8 cellular contexts compared by ENCODE assay signal in the genomic region with DNA sequence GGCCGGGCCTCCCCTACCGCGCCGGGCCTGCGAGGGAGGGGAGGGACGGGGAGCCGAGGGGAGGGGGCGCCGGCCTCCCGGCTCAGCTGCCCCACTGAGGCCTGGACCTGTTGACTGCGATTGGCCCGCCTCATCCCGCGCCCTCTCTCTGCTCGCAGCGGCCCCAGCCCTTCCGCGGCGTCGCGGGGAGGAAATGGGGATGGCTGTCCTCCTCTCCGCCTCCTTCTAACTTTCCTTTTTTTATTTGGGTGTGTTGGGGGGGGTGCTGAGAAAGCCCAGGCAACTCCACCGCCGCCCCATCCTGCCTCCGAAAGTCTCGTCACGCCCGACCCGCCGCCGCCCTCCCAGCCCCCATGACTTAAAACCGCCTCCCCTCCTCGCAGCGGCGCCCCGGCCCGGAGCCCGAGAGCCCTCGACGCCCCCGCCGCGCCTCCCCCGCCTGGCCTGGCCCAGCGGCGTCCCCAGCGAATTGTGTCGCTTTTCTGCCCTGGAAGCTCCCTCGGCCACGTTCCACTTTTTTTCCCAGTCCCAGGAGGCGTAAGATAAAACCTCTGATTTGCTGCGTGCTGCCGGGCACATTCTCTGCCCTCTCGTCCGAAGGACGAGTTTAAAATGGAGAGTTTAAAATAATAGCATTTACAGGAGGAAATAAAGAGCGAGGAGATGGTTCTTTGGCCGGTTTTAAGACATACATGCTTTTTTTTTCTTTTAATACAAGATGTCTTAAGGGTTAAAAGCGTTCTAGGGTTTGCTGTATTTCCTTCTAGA. TPM values are rescaled to one million over a fixed set of nuclear protein-coding genes. Genes with fewer than 3 reads are reported as not detected.
DNase-seq lines count a peak whose midpoint lies in the region; ATAC-seq and TF ChIP-seq lines count a peak whose summit lies in the region.

No MANE protein-coding gene starts in this region.

- peak overlapping the region; percentile 92 for H3K27ac Mint-ChIP-seq in activated naive CD8-positive, alpha-beta T cell treated with anti-CD3 and anti-CD28 coated beads, Interleukin-2, amount 10 ng/mL, durations not matched to agents 7 days and 5 days

- intact Hi-C loops in ovary (cut with DNase I): no loop called here

- H3K36me3 ChIP-seq in BE2C (no peaks in the 10 kb centered on the region), cardiac muscle cell (no peaks in the 10 kb centered on the region), ovary (no peaks in the 10 kb centered on the region)

- H3K4me1 ChIP-seq in BE2C (peaks cover 9% of the 10 kb centered on the region), cardiac muscle cell (ENCODE audit: low read depth) (peaks cover 51% of the 10 kb centered on the region), ovary (ENCODE audit: insufficient read depth) (peaks cover 2% of the 10 kb centered on the region)

- no peaks in the 10 kb centered on the region for H3K27me3 ChIP-seq in BE2C
- H3K27me3 ChIP-seq in cardiac muscle cell: no peaks in the 10 kb centered on the region
- no peaks in the 10 kb centered on the region for H3K27me3 ChIP-seq in ovary

- peaks cover 63% of the 10 kb centered on the region for H3K27me3 Mint-ChIP-seq in activated naive CD8-positive, alpha-beta T cell treated with anti-CD3 and anti-CD28 coated beads, Interleukin-2, amount 10 ng/mL, durations not matched to agents 7 days and 5 days

- H3K9me3 Mint-ChIP-seq in activated naive CD8-positive, alpha-beta T cell treated with anti-CD3 and anti-CD28 coated beads, Interleukin-2, amount 10 ng/mL, durations not matched to agents 7 days and 5 days: no peaks in the 10 kb centered on the region

- H3K27ac ChIP-seq in cardiac muscle cell (peak overlapping the region; percentile 99), ovary (peak overlapping the region; percentile 99 to 100)

- POLR2A ChIA-PET in activated naive CD8-positive, alpha-beta T cell treated with anti-CD3 and anti-CD28 coated beads, Interleukin-2, amount 10 ng/mL, durations not matched to agents 7 days and 5 days (lab: Charles Lee): interaction anchor here (1.1 to 1.2 kb wide), 3 partner anchors 12 to 31 kb away, joined by 3 to 4 read pairs (median 3); no protein-coding TSS in a partner anchor

- H3K9me3 ChIP-seq in BE2C (no peaks in the 10 kb centered on the region), cardiac muscle cell (ENCODE audit: low read depth) (no peaks in the 10 kb centered on the region), ovary (no peaks in the 10 kb centered on the region)

- no peak for TF ChIP-seq EP300 in ovary (IDR thresholded peaks at IDR 0.05)

- TF ChIP-seq POLR2A in GM19099 (IDR thresholded peaks at IDR 0.05; ENCODE audit: extremely low read depth, insufficient read length, low read depth) (peak; percentile 54), Raji (IDR thresholded peaks at IDR 0.05; ENCODE audit: insufficient read depth, low read depth, low read length) (peak; percentile 13; the same call in 1 of the 2 replicates), ovary (IDR thresholded peaks at IDR 0.05) (peak; percentile 37)

- ATAC-seq in HG03460 (IDR thresholded peaks at IDR 0.05; ENCODE audit: unreplicated experiment) (peak; percentile 37), HG03135 (IDR thresholded peaks at IDR 0.05; ENCODE audit: unreplicated experiment) (no peak)
- ATAC-seq in activated naive CD8-positive, alpha-beta T cell treated with anti-CD3 and anti-CD28 coated beads, Interleukin-2, amount 10 ng/mL, durations not matched to agents 7 days and 5 days (ENCODE audit: low read depth): peak; percentile 56

- WGBS in ovary, 3 donors: 0 to 1% (median 1%) methylated on average over 49 to 55 of the region's 59 CpGs

- peak overlapping the region; percentile 77 for H3K4me3 ChIP-seq in BE2C (ENCODE audit: low read depth, low read length)
- peak overlapping the region; percentile 53 for H3K4me3 ChIP-seq in cardiac muscle cell
- H3K4me3 ChIP-seq in ovary: peak overlapping the region; percentile 58

- peaks cover 22% of the 10 kb centered on the region for H3K4me1 Mint-ChIP-seq in activated naive CD8-positive, alpha-beta T cell treated with anti-CD3 and anti-CD28 coated beads, Interleukin-2, amount 10 ng/mL, durations not matched to agents 7 days and 5 days

- H3K36me3 Mint-ChIP-seq in activated naive CD8-positive, alpha-beta T cell treated with anti-CD3 and anti-CD28 coated beads, Interleukin-2, amount 10 ng/mL, durations not matched to agents 7 days and 5 days: no peaks in the 10 kb centered on the region

- peak; percentile 84 for DNase-seq in BE2C
- peak; percentile 69 for DNase-seq in activated naive CD8-positive, alpha-beta T cell treated with anti-CD3 and anti-CD28 coated beads, Interleukin-2, amount 10 ng/mL, durations not matched to agents 7 days and 5 days
- DNase-seq in cardiac muscle cell (ENCODE audit: low read depth in 1 of 2, low spot score in 1 of 2): peak; percentile 90 to 92
- peak; percentile 88 to 93 (median 90) for DNase-seq in ovary

- peak overlapping the region; percentile 84 for H3K4me3 Mint-ChIP-seq in activated naive CD8-positive, alpha-beta T cell treated with anti-CD3 and anti-CD28 coated beads, Interleukin-2, amount 10 ng/mL, durations not matched to agents 7 days and 5 days

- TF ChIP-seq CTCF in BE2C (IDR thresholded peaks at IDR 0.05; ENCODE audit: low read depth, low read length) (no peak), cardiac muscle cell (IDR thresholded peaks at IDR 0.05; ENCODE audit: low read depth, low read length) (no peak), ovary (IDR thresholded peaks at IDR 0.05) (no peak)

RNA-seq across cellular contexts. Expression of a gene that starts 0.9 kb away (rescaled TPM):
- polyA plus RNA-seq in BE2C (2012; ENCODE audit: insufficient read depth, insufficient read length, low read depth): 2.1 TPM
- total RNA-seq in activated naive CD8-positive, alpha-beta T cell treated with anti-CD3 and anti-CD28 coated beads, Interleukin-2, amount 10 ng/mL, durations not matched to agents 7 days and 5 days: under 1 TPM; 0.09 to 0.58 TPM
- 42.4 and 62.4 TPM in 2 replicates for total RNA-seq in cardiac muscle cell
- 4.3 and 7.9 TPM in 2 replicates for polyA plus RNA-seq in cardiac muscle cell
- total RNA-seq in ovary: 1 to 10 TPM; 1.1 to 4.2 (median 3.4) TPM
- 1 to 10 TPM; 1.1 to 1.7 TPM for polyA plus RNA-seq in ovary

RNA-seq across cellular contexts. Expression of a gene that starts 7.7 kb away (rescaled TPM):
- 35.2 TPM for polyA plus RNA-seq in BE2C (2012; ENCODE audit: insufficient read depth, insufficient read length, low read depth)
- total RNA-seq in activated naive CD8-positive, alpha-beta T cell treated with anti-CD3 and anti-CD28 coated beads, Interleukin-2, amount 10 ng/mL, durations not matched to agents 7 days and 5 days: 10 to 100 TPM; 50.0 to 58.0 TPM
- 26.0 and 40.6 TPM in 2 replicates for total RNA-seq in cardiac muscle cell
- polyA plus RNA-seq in cardiac muscle cell: 38.4 and 39.5 TPM in 2 replicates
- 10 to 100 TPM; 32.3 to 55.1 (median 43.7) TPM for total RNA-seq in ovary
- 10 to 100 TPM; 23.6 to 27.4 TPM for polyA plus RNA-seq in ovary
